In genomic region chr18:75173125-75173432, GRCh38 we compare ENCODE assay signal across 8 cellular contexts. TPM values are rescaled to one million over a fixed set of nuclear protein-coding genes. Genes with fewer than 3 reads are reported as not detected.
A peak's percentile ranks its signal among the peaks of the same experiment; 100 is the strongest.
DNase-seq lines count a peak whose midpoint lies in the region; ATAC-seq and TF ChIP-seq lines count a peak whose summit lies in the region.

No MANE protein-coding gene starts in this region.

- CTCF ChIA-PET in MCF 10A (lab: Yijun Ruan, JAX): interaction anchor here (0.7 kb wide), 1 partner anchor 193 kb away, joined by 3 read pairs; no protein-coding TSS in a partner anchor

- intact Hi-C loops in Right ventricle myocardium inferior (cut with DNase I) (loop anchor here (5.0 kb wide), 1 partner anchor 101 kb away; no protein-coding TSS in a partner anchor), cardiac septum (cut with DNase I) (loop anchor here (5.0 kb wide), 2 partner anchors 34 to 101 kb away; partner anchors contain the start of gene PTGR3), MCF 10A (cut with micrococcal nuclease) (no loop called here)

- no peaks in the 10 kb centered on the region for H3K9me3 ChIP-seq in neural progenitor cell (ENCODE audit: low read depth)

- no peak overlapping the region for H3K4me2 ChIP-seq in neural progenitor cell

- H3K27ac ChIP-seq in neural progenitor cell: no peak overlapping the region

- DNase-seq in Right ventricle myocardium inferior (ENCODE audit: missing footprints): no peak
- DNase-seq in cardiac septum (ENCODE audit: low spot score): no peak
- peak; percentile 25 for DNase-seq in RKO (ENCODE audit: low spot score)
- peak; percentile 32 for DNase-seq in neural progenitor cell (ENCODE audit: low spot score)
- DNase-seq in NCI-H1105 treated with DMSO at 0.1 percent for 48 hours (lab: John Stamatoyannopoulos, UW): no peak
- DNase-seq in MCF 10A (ENCODE audit: unreplicated experiment): no peak
- no peak for DNase-seq in HCEC 1CT

- no peak overlapping the region for H3K4me3 ChIP-seq in neural progenitor cell

- TF ChIP-seq CTCF in neural progenitor cell (IDR thresholded peaks at IDR 0.05) (peak; percentile 30), MCF 10A (IDR thresholded peaks at IDR 0.05; ENCODE audit: unreplicated experiment) (no peak)

- H3F3A ChIP-seq in neural progenitor cell (ENCODE audit: low read depth): no peaks in the 10 kb centered on the region

- POLR2A ChIA-PET in MCF 10A (lab: Yijun Ruan, JAX): no interaction called here

- H3K36me3 ChIP-seq in neural progenitor cell: no peaks in the 10 kb centered on the region

- H3K9me3 Mint-ChIP-seq in neural progenitor cell: no peaks in the 10 kb centered on the region
- no peaks in the 10 kb centered on the region for H3K9me3 Mint-ChIP-seq in MCF 10A (ENCODE audit: unreplicated experiment)

- no TSS peak for BruUV-seq in MCF 10A (replicated peaks; lab: Mats Ljungman, UMichigan)

- ATAC-seq in Right ventricle myocardium inferior (peak; percentile 32), HG03060 (IDR thresholded peaks at IDR 0.05; ENCODE audit: low read depth, unreplicated experiment) (peak; percentile 99)

- H3K27me3 Mint-ChIP-seq in neural progenitor cell (ENCODE audit: insufficient read depth, low read depth) (peaks cover 3% of the 10 kb centered on the region), MCF 10A (ENCODE audit: insufficient read depth, unreplicated experiment) (peaks cover 10% of the 10 kb centered on the region)

- no peaks in the 10 kb centered on the region for H3K27me3 ChIP-seq in neural progenitor cell

- H3K27ac Mint-ChIP-seq in neural progenitor cell (no peak overlapping the region), MCF 10A (ENCODE audit: low read depth, unreplicated experiment) (no peak overlapping the region)

- H3K4me3 Mint-ChIP-seq in neural progenitor cell: no peak overlapping the region
- H3K4me3 Mint-ChIP-seq in MCF 10A (ENCODE audit: unreplicated experiment): no peak overlapping the region

- H3K79me2 ChIP-seq in neural progenitor cell (ENCODE audit: low read depth): no peaks in the 10 kb centered on the region

- no peaks in the 10 kb centered on the region for H4K20me1 ChIP-seq in neural progenitor cell (ENCODE audit: low read depth)

- H3K36me3 Mint-ChIP-seq in neural progenitor cell (no peaks in the 10 kb centered on the region), MCF 10A (ENCODE audit: insufficient read depth, unreplicated experiment) (no peaks in the 10 kb centered on the region)

- H3K9ac ChIP-seq in neural progenitor cell: no peak overlapping the region

- H3K4me1 ChIP-seq in neural progenitor cell: peaks cover 4% of the 10 kb centered on the region

- peak overlapping the region; percentile 47 for H2AFZ ChIP-seq in neural progenitor cell (replicated peaks)

- peaks cover 4% of the 10 kb centered on the region for H3K4me1 Mint-ChIP-seq in neural progenitor cell
- H3K4me1 Mint-ChIP-seq in MCF 10A (ENCODE audit: insufficient read depth, unreplicated experiment): no peaks in the 10 kb centered on the region

RNA-seq across cellular contexts. Expression of gene PTGR3, which starts 35.9 kb away (rescaled TPM):
- 71.5 TPM for total RNA-seq in Right ventricle myocardium inferior
- total RNA-seq in cardiac septum: 33.7 TPM
- total RNA-seq in neural progenitor cell (ENCODE audit: low replicate concordance): 7.5 and 13.0 TPM in 2 replicates
- total RNA-seq in MCF 10A (2022): 19.8 and 20.6 TPM in 2 replicates

RNA-seq across cellular contexts. Expression of gene TSHZ1, which starts 37.5 kb away (rescaled TPM):
- total RNA-seq in Right ventricle myocardium inferior: 23.1 TPM
- 13.3 TPM for total RNA-seq in cardiac septum
- total RNA-seq in neural progenitor cell (ENCODE audit: low replicate concordance): 0.06 and 0.15 TPM in 2 replicates
- total RNA-seq in MCF 10A (2022): 9.7 and 11.7 TPM in 2 replicates

Comparison
In these comparisons a context has a peak if more than half of its experiments do, and no peak if none do; other contexts are left out.
1. DNase-seq: peak in RKO (single experiment) and neural progenitor cell (single experiment); none in Right ventricle myocardium inferior (single experiment), cardiac septum (single experiment), NCI-H1105 treated with DMSO at 0.1 percent for 48 hours (single experiment), MCF 10A (single experiment) and HCEC 1CT (single experiment).